ENCODE assay signal across 1 cellular context in the genomic region with DNA sequence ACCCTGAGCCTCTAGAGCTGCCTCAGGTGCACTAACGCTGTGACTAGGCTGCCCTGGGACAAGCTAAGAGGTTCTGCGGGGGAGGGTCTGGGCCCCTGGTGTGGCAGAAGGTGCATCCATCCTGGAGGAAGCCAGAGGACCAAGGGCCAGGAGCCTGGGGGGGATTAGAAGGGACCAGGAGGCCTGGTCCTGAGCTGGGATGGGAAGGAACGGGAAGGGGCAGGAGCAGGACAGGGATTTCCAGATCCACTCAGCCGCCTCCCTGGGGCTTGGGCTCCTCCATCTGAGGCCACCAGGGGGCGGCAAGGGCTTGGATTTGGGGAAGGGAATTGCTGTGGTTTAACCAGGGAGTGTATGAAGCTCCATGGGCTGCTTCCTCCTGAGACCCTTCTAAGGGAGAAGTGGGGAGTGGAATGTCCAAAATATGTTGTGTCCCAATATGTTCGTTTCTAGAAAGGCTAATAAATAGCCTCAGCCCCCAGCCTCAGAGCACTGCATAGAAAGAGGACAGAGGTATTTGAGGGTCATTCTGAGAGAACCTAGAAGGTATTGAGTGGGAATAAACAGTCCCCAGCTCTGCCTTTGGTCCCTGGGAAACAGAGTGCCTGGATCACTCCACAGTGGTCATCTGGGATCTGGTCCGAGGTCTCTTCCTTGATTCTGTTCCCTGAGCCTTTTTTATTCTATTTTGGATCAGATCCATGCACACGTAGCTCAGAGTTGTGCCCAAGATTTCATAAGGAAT.
TF ChIP-seq lines count a peak whose summit lies in the region.

No MANE protein-coding gene starts in this region.

TF ChIP-seq in K562, 482 proteins besides CTCF, POLR2A, EP300 and RAD21 (continued from another document and continues in another):
- TF ChIP-seq, protein P1, sequence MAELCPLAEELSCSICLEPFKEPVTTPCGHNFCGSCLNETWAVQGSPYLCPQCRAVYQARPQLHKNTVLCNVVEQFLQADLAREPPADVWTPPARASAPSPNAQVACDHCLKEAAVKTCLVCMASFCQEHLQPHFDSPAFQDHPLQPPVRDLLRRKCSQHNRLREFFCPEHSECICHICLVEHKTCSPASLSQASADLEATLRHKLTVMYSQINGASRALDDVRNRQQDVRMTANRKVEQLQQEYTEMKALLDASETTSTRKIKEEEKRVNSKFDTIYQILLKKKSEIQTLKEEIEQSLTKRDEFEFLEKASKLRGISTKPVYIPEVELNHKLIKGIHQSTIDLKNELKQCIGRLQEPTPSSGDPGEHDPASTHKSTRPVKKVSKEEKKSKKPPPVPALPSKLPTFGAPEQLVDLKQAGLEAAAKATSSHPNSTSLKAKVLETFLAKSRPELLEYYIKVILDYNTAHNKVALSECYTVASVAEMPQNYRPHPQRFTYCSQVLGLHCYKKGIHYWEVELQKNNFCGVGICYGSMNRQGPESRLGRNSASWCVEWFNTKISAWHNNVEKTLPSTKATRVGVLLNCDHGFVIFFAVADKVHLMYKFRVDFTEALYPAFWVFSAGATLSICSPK (IDR thresholded peaks at IDR 0.05; ENCODE audit: borderline replicate concordance): no peak
- TF ChIP-seq KDM5B (IDR thresholded peaks at IDR 0.05; ENCODE audit: insufficient replicate concordance, low read depth, low read length): no peak
- TF ChIP-seq, protein P2, sequence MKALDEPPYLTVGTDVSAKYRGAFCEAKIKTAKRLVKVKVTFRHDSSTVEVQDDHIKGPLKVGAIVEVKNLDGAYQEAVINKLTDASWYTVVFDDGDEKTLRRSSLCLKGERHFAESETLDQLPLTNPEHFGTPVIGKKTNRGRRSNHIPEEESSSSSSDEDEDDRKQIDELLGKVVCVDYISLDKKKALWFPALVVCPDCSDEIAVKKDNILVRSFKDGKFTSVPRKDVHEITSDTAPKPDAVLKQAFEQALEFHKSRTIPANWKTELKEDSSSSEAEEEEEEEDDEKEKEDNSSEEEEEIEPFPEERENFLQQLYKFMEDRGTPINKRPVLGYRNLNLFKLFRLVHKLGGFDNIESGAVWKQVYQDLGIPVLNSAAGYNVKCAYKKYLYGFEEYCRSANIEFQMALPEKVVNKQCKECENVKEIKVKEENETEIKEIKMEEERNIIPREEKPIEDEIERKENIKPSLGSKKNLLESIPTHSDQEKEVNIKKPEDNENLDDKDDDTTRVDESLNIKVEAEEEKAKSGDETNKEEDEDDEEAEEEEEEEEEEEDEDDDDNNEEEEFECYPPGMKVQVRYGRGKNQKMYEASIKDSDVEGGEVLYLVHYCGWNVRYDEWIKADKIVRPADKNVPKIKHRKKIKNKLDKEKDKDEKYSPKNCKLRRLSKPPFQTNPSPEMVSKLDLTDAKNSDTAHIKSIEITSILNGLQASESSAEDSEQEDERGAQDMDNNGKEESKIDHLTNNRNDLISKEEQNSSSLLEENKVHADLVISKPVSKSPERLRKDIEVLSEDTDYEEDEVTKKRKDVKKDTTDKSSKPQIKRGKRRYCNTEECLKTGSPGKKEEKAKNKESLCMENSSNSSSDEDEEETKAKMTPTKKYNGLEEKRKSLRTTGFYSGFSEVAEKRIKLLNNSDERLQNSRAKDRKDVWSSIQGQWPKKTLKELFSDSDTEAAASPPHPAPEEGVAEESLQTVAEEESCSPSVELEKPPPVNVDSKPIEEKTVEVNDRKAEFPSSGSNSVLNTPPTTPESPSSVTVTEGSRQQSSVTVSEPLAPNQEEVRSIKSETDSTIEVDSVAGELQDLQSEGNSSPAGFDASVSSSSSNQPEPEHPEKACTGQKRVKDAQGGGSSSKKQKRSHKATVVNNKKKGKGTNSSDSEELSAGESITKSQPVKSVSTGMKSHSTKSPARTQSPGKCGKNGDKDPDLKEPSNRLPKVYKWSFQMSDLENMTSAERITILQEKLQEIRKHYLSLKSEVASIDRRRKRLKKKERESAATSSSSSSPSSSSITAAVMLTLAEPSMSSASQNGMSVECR (CRISPR knock-in tag; IDR thresholded peaks at IDR 0.05): peak; percentile 69; the same call in 1 of the 2 replicates
- no peak for TF ChIP-seq CREBBP (IDR thresholded peaks at IDR 0.05; ENCODE audit: low read depth, low read length)
- no peak for TF ChIP-seq MYBL2 (IDR thresholded peaks at IDR 0.05; ENCODE audit: low read depth)
- no peak for TF ChIP-seq MYBL2 (CRISPR knock-in tag; IDR thresholded peaks at IDR 0.05; ENCODE audit: borderline replicate concordance)
- no peak for TF ChIP-seq WHSC1 (IDR thresholded peaks at IDR 0.05; ENCODE audit: low read length)
- TF ChIP-seq YBX1 (IDR thresholded peaks at IDR 0.05): no peak
- TF ChIP-seq, protein P3, sequence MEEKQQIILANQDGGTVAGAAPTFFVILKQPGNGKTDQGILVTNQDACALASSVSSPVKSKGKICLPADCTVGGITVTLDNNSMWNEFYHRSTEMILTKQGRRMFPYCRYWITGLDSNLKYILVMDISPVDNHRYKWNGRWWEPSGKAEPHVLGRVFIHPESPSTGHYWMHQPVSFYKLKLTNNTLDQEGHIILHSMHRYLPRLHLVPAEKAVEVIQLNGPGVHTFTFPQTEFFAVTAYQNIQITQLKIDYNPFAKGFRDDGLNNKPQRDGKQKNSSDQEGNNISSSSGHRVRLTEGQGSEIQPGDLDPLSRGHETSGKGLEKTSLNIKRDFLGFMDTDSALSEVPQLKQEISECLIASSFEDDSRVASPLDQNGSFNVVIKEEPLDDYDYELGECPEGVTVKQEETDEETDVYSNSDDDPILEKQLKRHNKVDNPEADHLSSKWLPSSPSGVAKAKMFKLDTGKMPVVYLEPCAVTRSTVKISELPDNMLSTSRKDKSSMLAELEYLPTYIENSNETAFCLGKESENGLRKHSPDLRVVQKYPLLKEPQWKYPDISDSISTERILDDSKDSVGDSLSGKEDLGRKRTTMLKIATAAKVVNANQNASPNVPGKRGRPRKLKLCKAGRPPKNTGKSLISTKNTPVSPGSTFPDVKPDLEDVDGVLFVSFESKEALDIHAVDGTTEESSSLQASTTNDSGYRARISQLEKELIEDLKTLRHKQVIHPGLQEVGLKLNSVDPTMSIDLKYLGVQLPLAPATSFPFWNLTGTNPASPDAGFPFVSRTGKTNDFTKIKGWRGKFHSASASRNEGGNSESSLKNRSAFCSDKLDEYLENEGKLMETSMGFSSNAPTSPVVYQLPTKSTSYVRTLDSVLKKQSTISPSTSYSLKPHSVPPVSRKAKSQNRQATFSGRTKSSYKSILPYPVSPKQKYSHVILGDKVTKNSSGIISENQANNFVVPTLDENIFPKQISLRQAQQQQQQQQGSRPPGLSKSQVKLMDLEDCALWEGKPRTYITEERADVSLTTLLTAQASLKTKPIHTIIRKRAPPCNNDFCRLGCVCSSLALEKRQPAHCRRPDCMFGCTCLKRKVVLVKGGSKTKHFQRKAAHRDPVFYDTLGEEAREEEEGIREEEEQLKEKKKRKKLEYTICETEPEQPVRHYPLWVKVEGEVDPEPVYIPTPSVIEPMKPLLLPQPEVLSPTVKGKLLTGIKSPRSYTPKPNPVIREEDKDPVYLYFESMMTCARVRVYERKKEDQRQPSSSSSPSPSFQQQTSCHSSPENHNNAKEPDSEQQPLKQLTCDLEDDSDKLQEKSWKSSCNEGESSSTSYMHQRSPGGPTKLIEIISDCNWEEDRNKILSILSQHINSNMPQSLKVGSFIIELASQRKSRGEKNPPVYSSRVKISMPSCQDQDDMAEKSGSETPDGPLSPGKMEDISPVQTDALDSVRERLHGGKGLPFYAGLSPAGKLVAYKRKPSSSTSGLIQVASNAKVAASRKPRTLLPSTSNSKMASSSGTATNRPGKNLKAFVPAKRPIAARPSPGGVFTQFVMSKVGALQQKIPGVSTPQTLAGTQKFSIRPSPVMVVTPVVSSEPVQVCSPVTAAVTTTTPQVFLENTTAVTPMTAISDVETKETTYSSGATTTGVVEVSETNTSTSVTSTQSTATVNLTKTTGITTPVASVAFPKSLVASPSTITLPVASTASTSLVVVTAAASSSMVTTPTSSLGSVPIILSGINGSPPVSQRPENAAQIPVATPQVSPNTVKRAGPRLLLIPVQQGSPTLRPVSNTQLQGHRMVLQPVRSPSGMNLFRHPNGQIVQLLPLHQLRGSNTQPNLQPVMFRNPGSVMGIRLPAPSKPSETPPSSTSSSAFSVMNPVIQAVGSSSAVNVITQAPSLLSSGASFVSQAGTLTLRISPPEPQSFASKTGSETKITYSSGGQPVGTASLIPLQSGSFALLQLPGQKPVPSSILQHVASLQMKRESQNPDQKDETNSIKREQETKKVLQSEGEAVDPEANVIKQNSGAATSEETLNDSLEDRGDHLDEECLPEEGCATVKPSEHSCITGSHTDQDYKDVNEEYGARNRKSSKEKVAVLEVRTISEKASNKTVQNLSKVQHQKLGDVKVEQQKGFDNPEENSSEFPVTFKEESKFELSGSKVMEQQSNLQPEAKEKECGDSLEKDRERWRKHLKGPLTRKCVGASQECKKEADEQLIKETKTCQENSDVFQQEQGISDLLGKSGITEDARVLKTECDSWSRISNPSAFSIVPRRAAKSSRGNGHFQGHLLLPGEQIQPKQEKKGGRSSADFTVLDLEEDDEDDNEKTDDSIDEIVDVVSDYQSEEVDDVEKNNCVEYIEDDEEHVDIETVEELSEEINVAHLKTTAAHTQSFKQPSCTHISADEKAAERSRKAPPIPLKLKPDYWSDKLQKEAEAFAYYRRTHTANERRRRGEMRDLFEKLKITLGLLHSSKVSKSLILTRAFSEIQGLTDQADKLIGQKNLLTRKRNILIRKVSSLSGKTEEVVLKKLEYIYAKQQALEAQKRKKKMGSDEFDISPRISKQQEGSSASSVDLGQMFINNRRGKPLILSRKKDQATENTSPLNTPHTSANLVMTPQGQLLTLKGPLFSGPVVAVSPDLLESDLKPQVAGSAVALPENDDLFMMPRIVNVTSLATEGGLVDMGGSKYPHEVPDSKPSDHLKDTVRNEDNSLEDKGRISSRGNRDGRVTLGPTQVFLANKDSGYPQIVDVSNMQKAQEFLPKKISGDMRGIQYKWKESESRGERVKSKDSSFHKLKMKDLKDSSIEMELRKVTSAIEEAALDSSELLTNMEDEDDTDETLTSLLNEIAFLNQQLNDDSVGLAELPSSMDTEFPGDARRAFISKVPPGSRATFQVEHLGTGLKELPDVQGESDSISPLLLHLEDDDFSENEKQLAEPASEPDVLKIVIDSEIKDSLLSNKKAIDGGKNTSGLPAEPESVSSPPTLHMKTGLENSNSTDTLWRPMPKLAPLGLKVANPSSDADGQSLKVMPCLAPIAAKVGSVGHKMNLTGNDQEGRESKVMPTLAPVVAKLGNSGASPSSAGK (IDR thresholded peaks at IDR 0.05): no peak
- no peak for TF ChIP-seq POLR3A (IDR thresholded peaks at IDR 0.05; ENCODE audit: borderline replicate concordance, extremely low read depth, insufficient read depth, insufficient read length)
- no peak for TF ChIP-seq NBN (IDR thresholded peaks at IDR 0.05; ENCODE audit: low read depth)
- TF ChIP-seq PTBP1 (IDR thresholded peaks at IDR 0.05; ENCODE audit: low read depth, low read length): no peak
- TF ChIP-seq ZNF12 (CRISPR knock-in tag; IDR thresholded peaks at IDR 0.05): 0 out of 2 replicates have a peak, but pooled peaks have one; percentile 63
- no peak for TF ChIP-seq ZNF316 (IDR thresholded peaks at IDR 0.05)
- no peak for TF ChIP-seq RBM22 (IDR thresholded peaks at IDR 0.05; ENCODE audit: low read depth, low read length, poor library complexity, severe bottlenecking)
- TF ChIP-seq MAZ (CRISPR knock-in tag; conservative IDR thresholded peaks at IDR 0.05 in 1 of 2, IDR thresholded peaks at IDR 0.05 in 1 of 2): peak; percentile 77 to 93; a peak in 3 of 4 replicates
- TF ChIP-seq, protein P4, sequence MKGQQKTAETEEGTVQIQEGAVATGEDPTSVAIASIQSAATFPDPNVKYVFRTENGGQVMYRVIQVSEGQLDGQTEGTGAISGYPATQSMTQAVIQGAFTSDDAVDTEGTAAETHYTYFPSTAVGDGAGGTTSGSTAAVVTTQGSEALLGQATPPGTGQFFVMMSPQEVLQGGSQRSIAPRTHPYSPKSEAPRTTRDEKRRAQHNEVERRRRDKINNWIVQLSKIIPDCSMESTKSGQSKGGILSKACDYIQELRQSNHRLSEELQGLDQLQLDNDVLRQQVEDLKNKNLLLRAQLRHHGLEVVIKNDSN (CRISPR knock-in tag; IDR thresholded peaks at IDR 0.05): peak; percentile 53; the same call in 1 of the 2 replicates
- TF ChIP-seq, protein P5, sequence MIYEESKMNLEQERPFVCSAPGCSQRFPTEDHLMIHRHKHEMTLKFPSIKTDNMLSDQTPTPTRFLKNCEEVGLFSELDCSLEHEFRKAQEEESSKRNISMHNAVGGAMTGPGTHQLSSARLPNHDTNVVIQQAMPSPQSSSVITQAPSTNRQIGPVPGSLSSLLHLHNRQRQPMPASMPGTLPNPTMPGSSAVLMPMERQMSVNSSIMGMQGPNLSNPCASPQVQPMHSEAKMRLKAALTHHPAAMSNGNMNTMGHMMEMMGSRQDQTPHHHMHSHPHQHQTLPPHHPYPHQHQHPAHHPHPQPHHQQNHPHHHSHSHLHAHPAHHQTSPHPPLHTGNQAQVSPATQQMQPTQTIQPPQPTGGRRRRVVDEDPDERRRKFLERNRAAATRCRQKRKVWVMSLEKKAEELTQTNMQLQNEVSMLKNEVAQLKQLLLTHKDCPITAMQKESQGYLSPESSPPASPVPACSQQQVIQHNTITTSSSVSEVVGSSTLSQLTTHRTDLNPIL (CRISPR knock-in tag; IDR thresholded peaks at IDR 0.05): peak; percentile 78; the same call in 1 of the 2 replicates
- TF ChIP-seq ZNF830 (CRISPR knock-in tag; IDR thresholded peaks at IDR 0.05): 0 out of 2 replicates have a peak, but pooled peaks have one; percentile 32
- TF ChIP-seq HNRNPH1 (optimal IDR thresholded peaks at IDR 0.05; ENCODE audit: low read depth, low read length): no peak
- TF ChIP-seq ZSCAN29 (IDR thresholded peaks at IDR 0.05): no peak
- no peak for TF ChIP-seq POLR2AphosphoS2 (IDR thresholded peaks at IDR 0.05; ENCODE audit: low read length)
- peak; percentile 77 for TF ChIP-seq BHLHE40 (IDR thresholded peaks at IDR 0.05; ENCODE audit: low read length)
- no peak for TF ChIP-seq TAF7 (tag; IDR thresholded peaks at IDR 0.05)
- no peak for TF ChIP-seq BRD9 (IDR thresholded peaks at IDR 0.05; ENCODE audit: low read depth, partially characterized antibody)
- TF ChIP-seq ARID2 (IDR thresholded peaks at IDR 0.05): no peak
- TF ChIP-seq ZNF133 (CRISPR knock-in tag; IDR thresholded peaks at IDR 0.05): no peak; the same call in 1 of the 2 replicates
- TF ChIP-seq MTA2 (IDR thresholded peaks at IDR 0.05; ENCODE audit: low read depth): no peak
- no peak for TF ChIP-seq BRCA1 (IDR thresholded peaks at IDR 0.05)
- TF ChIP-seq BRCA1 (CRISPR knock-in tag; IDR thresholded peaks at IDR 0.05): peak; percentile 97
- TF ChIP-seq, protein P6, sequence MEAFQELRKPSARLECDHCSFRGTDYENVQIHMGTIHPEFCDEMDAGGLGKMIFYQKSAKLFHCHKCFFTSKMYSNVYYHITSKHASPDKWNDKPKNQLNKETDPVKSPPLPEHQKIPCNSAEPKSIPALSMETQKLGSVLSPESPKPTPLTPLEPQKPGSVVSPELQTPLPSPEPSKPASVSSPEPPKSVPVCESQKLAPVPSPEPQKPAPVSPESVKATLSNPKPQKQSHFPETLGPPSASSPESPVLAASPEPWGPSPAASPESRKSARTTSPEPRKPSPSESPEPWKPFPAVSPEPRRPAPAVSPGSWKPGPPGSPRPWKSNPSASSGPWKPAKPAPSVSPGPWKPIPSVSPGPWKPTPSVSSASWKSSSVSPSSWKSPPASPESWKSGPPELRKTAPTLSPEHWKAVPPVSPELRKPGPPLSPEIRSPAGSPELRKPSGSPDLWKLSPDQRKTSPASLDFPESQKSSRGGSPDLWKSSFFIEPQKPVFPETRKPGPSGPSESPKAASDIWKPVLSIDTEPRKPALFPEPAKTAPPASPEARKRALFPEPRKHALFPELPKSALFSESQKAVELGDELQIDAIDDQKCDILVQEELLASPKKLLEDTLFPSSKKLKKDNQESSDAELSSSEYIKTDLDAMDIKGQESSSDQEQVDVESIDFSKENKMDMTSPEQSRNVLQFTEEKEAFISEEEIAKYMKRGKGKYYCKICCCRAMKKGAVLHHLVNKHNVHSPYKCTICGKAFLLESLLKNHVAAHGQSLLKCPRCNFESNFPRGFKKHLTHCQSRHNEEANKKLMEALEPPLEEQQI (IDR thresholded peaks at IDR 0.05): no peak
- TF ChIP-seq EHMT2 (IDR thresholded peaks at IDR 0.05): no peak
- TF ChIP-seq GTF2F1 (IDR thresholded peaks at IDR 0.05; ENCODE audit: low read depth, low read length): peak; percentile 88; the same call in 1 of the 2 replicates
- TF ChIP-seq MCM5 (IDR thresholded peaks at IDR 0.05; ENCODE audit: low read depth): no peak
- TF ChIP-seq ZNF57 (CRISPR knock-in tag; IDR thresholded peaks at IDR 0.05): no peak
